ENCODE assay signal across 17 cellular contexts in genomic region chr3:33401781-33402180, GRCh38. TPM values are rescaled to one million over a fixed set of nuclear protein-coding genes. Genes with fewer than 3 reads are reported as not detected.
DNase-seq lines count a peak whose midpoint lies in the region; ATAC-seq and TF ChIP-seq lines count a peak whose summit lies in the region.
"Had no signal": no experiment of that assay in that cellular context is flagged by ENCODE, and none has a peak within 500 bp of the region (broad histone marks: within the 10 kb centered on the region; RNA-seq: fewer than 3 reads in every experiment).

No MANE protein-coding gene starts in this region.

- no peak overlapping the region for H3K14ac ChIP-seq in mesenchymal stem cell (ENCODE audit: low read length in 2 of 2)

- no peaks in the 10 kb centered on the region for H3K9me3 ChIP-seq in mammary epithelial cell (replicated peaks; ENCODE audit: insufficient read depth, low read length)
- no peaks in the 10 kb centered on the region for H3K9me3 ChIP-seq in mesenchymal stem cell (ENCODE audit: control insufficient read depth, low read length)
- H3K9me3 ChIP-seq in MG63 = no peaks in the 10 kb centered on the region

- H3K27ac ChIP-seq in mammary epithelial cell (ENCODE audit: insufficient read depth, low read depth, low read length) = no peak overlapping the region
- peak overlapping the region; percentile 67 for H3K27ac ChIP-seq in mesenchymal stem cell (ENCODE audit: low read length, poor library complexity, severe bottlenecking)
- H3K27ac ChIP-seq: KMS-11 had no signal

- dilution Hi-C loops in mammary epithelial cell (cut with HindIII; ENCODE audit: low sequenced_read_pairs) = no loop called here

- intact Hi-C loops in MCF 10A (cut with micrococcal nuclease) = no loop called here
- intact Hi-C loops in mammary epithelial cell (cut with micrococcal nuclease) = no loop called here

- no peak overlapping the region for H3K4ac ChIP-seq in mesenchymal stem cell (ENCODE audit: low read depth in 1 of 2, low read length in 2 of 2)

- no peak overlapping the region for H4K91ac ChIP-seq in mesenchymal stem cell (ENCODE audit: low read length)

- H3K4me1 ChIP-seq in mammary epithelial cell (ENCODE audit: insufficient read depth, low read length) (peaks cover 3% of the 10 kb centered on the region), mesenchymal stem cell (ENCODE audit: control insufficient read depth, insufficient read depth, low read depth, low read length) (peaks cover 6% of the 10 kb centered on the region)

- no peak overlapping the region for H3K18ac ChIP-seq in mesenchymal stem cell (ENCODE audit: low read depth in 1 of 2, low read length in 2 of 2)

- no peak overlapping the region for H2AK5ac ChIP-seq in mesenchymal stem cell (ENCODE audit: low read length, severe bottlenecking)

- no peak overlapping the region for H3K4me3 Mint-ChIP-seq in MCF 10A (ENCODE audit: unreplicated experiment)
- no peak overlapping the region for H3K4me3 Mint-ChIP-seq in stimulated activated effector memory CD8-positive, alpha-beta T cell treated with anti-CD3 and anti-CD28 coated beads, Interleukin-12 subunit alpha, Interleukin-12 subunit beta, amount 100 ng/mL, for 72 hours
- H3K4me3 Mint-ChIP-seq: CD4-positive, CD25-positive, alpha-beta regulatory T cell had no signal

- H3K9ac ChIP-seq in mammary epithelial cell (ENCODE audit: insufficient read depth, low read length) (no peak overlapping the region), mesenchymal stem cell (ENCODE audit: low read length) (no peak overlapping the region)
- H3K9ac ChIP-seq: KMS-11 had no signal

- H2BK15ac ChIP-seq in mesenchymal stem cell (ENCODE audit: low read depth, poor library complexity, severe bottlenecking) = no peak overlapping the region

- no peaks in the 10 kb centered on the region for H3K27me3 ChIP-seq in mammary epithelial cell (ENCODE audit: insufficient read depth, low read length)
- no peaks in the 10 kb centered on the region for H3K27me3 ChIP-seq in mesenchymal stem cell (ENCODE audit: control insufficient read depth in 1 of 2, insufficient read depth in 1 of 2, low read length in 2 of 2)
- H3K27me3 ChIP-seq in MG63 = no peaks in the 10 kb centered on the region

- no peak overlapping the region for H2BK5ac ChIP-seq in mesenchymal stem cell (ENCODE audit: low read depth, low read length, poor library complexity, severe bottlenecking)

- BruUV-seq in MCF 10A (replicated peaks; lab: Mats Ljungman, UMichigan) (no TSS peak), mammary epithelial cell (replicated peaks; lab: Mats Ljungman, UMichigan) (no TSS peak)

- no peak overlapping the region for H4K8ac ChIP-seq in mesenchymal stem cell (ENCODE audit: low read length)

- no peak overlapping the region for H2AFZ ChIP-seq in mammary epithelial cell (ENCODE audit: low read depth, low read length)
- H2AFZ ChIP-seq in mesenchymal stem cell (ENCODE audit: low read depth, low read length) = no peak overlapping the region

- H2BK120ac ChIP-seq in mesenchymal stem cell (ENCODE audit: low read depth, low read length) = no peak overlapping the region

- no peak overlapping the region for H3K4me2 ChIP-seq in mammary epithelial cell (ENCODE audit: insufficient read depth, low read depth, low read length)
- no peak overlapping the region for H3K4me2 ChIP-seq in mesenchymal stem cell (ENCODE audit: low read length, poor library complexity, severe bottlenecking)
- H3K4me2 ChIP-seq: KMS-11 had no signal

- H3K27ac Mint-ChIP-seq in MCF 10A (ENCODE audit: low read depth, unreplicated experiment) = peak overlapping the region; percentile 42
- H3K27ac Mint-ChIP-seq in stimulated activated effector memory CD8-positive, alpha-beta T cell treated with anti-CD3 and anti-CD28 coated beads, Interleukin-12 subunit alpha, Interleukin-12 subunit beta, amount 100 ng/mL, for 72 hours = peak overlapping the region; percentile 41

- TF ChIP-seq CTCF in MCF 10A (IDR thresholded peaks at IDR 0.05; ENCODE audit: unreplicated experiment) (no peak), mammary epithelial cell (conservative IDR thresholded peaks at IDR 0.05 in 1 of 2, IDR thresholded peaks at IDR 0.05 in 1 of 2; ENCODE audit: extremely low read depth in 1 of 2, insufficient read depth in 1 of 2, low read depth in 1 of 2, low read length in 2 of 2) (no peak)

- peaks cover 9% of the 10 kb centered on the region for H3K79me2 ChIP-seq in mammary epithelial cell (ENCODE audit: insufficient read depth, low read length)

- in situ Hi-C loops in mammary epithelial cell (cut with MboI; ENCODE audit: low sequenced_read_pairs in 2 of 2) = no loop called here

- no peaks in the 10 kb centered on the region for H3K9me3 Mint-ChIP-seq in MCF 10A (ENCODE audit: unreplicated experiment)
- H3K9me3 Mint-ChIP-seq in stimulated activated effector memory CD8-positive, alpha-beta T cell treated with anti-CD3 and anti-CD28 coated beads, Interleukin-12 subunit alpha, Interleukin-12 subunit beta, amount 100 ng/mL, for 72 hours = no peaks in the 10 kb centered on the region
- H3K9me3 Mint-ChIP-seq: CD4-positive, CD25-positive, alpha-beta regulatory T cell had no signal

- POLR2A ChIA-PET in MCF 10A (lab: Yijun Ruan, JAX) = interaction anchor here (0.7 to 2.2 kb wide), 3 partner anchors 15 to 196 kb away, joined by 3 to 8 read pairs (median 3); partner anchors contain the start of gene UBP1

- WGBS in mammary epithelial cell (ENCODE audit: low coverage, missing lambda C conversion rate) = 65% methylated on average over 2 of the region's 2 CpGs
- WGBS in mesenchymal stem cell = 91% methylated on average over 2 of the region's 2 CpGs

- peaks cover 18% of the 10 kb centered on the region for H3K79me1 ChIP-seq in mesenchymal stem cell (replicated peaks; ENCODE audit: low read length, poor library complexity, severe bottlenecking)

- DNase-seq in MCF 10A (ENCODE audit: unreplicated experiment) (no peak), mammary epithelial cell (no peak), amniotic stem cell (lab: John Stamatoyannopoulos, UW) (peak; percentile 4), mesenchymal stem cell (no peak), MG63 (no peak), HCEC 1CT (no peak), COR-L47 (lab: John Stamatoyannopoulos, UW) (no peak)
- no peak for DNase-seq in stimulated activated effector memory CD8-positive, alpha-beta T cell treated with anti-CD3 and anti-CD28 coated beads, Interleukin-12 subunit alpha, Interleukin-12 subunit beta, amount 100 ng/mL, for 72 hours (ENCODE audit: low spot score in 2 of 2)
- DNase-seq: AML-193; CD4-positive, CD25-positive, alpha-beta regulatory T cell; DND-41; NCI-H1105 treated with DMSO at 0.1 percent for 48 hours; NCI-H187 treated with DMSO at 0.1 percent for 48 hours; NCI-H2171; NCI-H446 treated with DMSO at 0.1 percent for 48 hours; NCI-H774 had no signal

- peaks cover 13% of the 10 kb centered on the region for H3K4me1 Mint-ChIP-seq in MCF 10A (ENCODE audit: insufficient read depth, unreplicated experiment)
- no peaks in the 10 kb centered on the region for H3K4me1 Mint-ChIP-seq in stimulated activated effector memory CD8-positive, alpha-beta T cell treated with anti-CD3 and anti-CD28 coated beads, Interleukin-12 subunit alpha, Interleukin-12 subunit beta, amount 100 ng/mL, for 72 hours

- no peak overlapping the region for H3K23ac ChIP-seq in mesenchymal stem cell (ENCODE audit: low read length in 2 of 2)

- H3K36me3 Mint-ChIP-seq in MCF 10A (ENCODE audit: insufficient read depth, unreplicated experiment) = peaks cover 68% of the 10 kb centered on the region
- H3K36me3 Mint-ChIP-seq in stimulated activated effector memory CD8-positive, alpha-beta T cell treated with anti-CD3 and anti-CD28 coated beads, Interleukin-12 subunit alpha, Interleukin-12 subunit beta, amount 100 ng/mL, for 72 hours = peaks cover 99% of the 10 kb centered on the region

- H2BK12ac ChIP-seq in mesenchymal stem cell (ENCODE audit: low read length in 2 of 2) = no peak overlapping the region

- ATAC-seq in stimulated activated effector memory CD8-positive, alpha-beta T cell treated with anti-CD3 and anti-CD28 coated beads, Interleukin-12 subunit alpha, Interleukin-12 subunit beta, amount 100 ng/mL, for 72 hours = no peak

- H3K4me3 ChIP-seq in mammary epithelial cell (replicated peaks in 1 of 3; ENCODE audit: insufficient read depth in 1 of 3, low read depth in 2 of 3, low read length in 3 of 3) = no peak overlapping the region
- H3K4me3 ChIP-seq in mesenchymal stem cell (ENCODE audit: insufficient read depth in 1 of 2, low read depth in 1 of 2, low read length in 2 of 2) = no peak overlapping the region
- no peak overlapping the region for H3K4me3 ChIP-seq in MG63

- no peaks in the 10 kb centered on the region for H3K27me3 Mint-ChIP-seq in MCF 10A (ENCODE audit: insufficient read depth, unreplicated experiment)
- H3K27me3 Mint-ChIP-seq: CD4-positive, CD25-positive, alpha-beta regulatory T cell had no signal

- H3K36me3 ChIP-seq in mammary epithelial cell (ENCODE audit: insufficient read depth, low read length) = peaks cover 44% of the 10 kb centered on the region
- H3K36me3 ChIP-seq in mesenchymal stem cell (ENCODE audit: control insufficient read depth in 1 of 2, insufficient read depth in 2 of 2, low read depth in 1 of 2, low read length in 2 of 2) = peaks cover 21 to 97% of the 10 kb centered on the region in 2 experiments
- peaks cover 43% of the 10 kb centered on the region for H3K36me3 ChIP-seq in MG63

- CTCF ChIA-PET in MCF 10A (lab: Yijun Ruan, JAX) (interaction anchor here (0.7 to 1.3 kb wide), 10 partner anchors 12 to 1573 kb away, joined by 3 to 6 read pairs (median 3); no protein-coding TSS in a partner anchor), mammary epithelial cell (lab: Charles Lee; ENCODE audit: low non-redundant PET) (no interaction called here)

- H4K20me1 ChIP-seq in mammary epithelial cell (ENCODE audit: insufficient read depth, low read length) = no peaks in the 10 kb centered on the region

RNA-seq across cellular contexts. Expression of gene UBP1, which starts 38.4 kb away (rescaled TPM):
- 55.6 and 72.6 TPM in 2 replicates for total RNA-seq in MCF 10A (2022)
- total RNA-seq in mammary epithelial cell = 10 to 100 TPM; 44.8 to 63.7 TPM
- 63.3 TPM for polyA plus RNA-seq in mammary epithelial cell
- 142 TPM for polyA minus RNA-seq in mammary epithelial cell
- polyA plus RNA-seq in mesenchymal stem cell (2013, experiment 1 of 2) = 82.8 TPM
- 76.9 TPM for polyA plus RNA-seq in mesenchymal stem cell (2013, experiment 2 of 2)
- total RNA-seq in MG63 (2014; rRNA removed; shearing (Covaris generic); ENCODE audit: low replicate concordance) = 44.8 and 50.2 TPM in 2 replicates
